Comparison of ENCODE assay signal across 1 cellular context in the genomic region with DNA sequence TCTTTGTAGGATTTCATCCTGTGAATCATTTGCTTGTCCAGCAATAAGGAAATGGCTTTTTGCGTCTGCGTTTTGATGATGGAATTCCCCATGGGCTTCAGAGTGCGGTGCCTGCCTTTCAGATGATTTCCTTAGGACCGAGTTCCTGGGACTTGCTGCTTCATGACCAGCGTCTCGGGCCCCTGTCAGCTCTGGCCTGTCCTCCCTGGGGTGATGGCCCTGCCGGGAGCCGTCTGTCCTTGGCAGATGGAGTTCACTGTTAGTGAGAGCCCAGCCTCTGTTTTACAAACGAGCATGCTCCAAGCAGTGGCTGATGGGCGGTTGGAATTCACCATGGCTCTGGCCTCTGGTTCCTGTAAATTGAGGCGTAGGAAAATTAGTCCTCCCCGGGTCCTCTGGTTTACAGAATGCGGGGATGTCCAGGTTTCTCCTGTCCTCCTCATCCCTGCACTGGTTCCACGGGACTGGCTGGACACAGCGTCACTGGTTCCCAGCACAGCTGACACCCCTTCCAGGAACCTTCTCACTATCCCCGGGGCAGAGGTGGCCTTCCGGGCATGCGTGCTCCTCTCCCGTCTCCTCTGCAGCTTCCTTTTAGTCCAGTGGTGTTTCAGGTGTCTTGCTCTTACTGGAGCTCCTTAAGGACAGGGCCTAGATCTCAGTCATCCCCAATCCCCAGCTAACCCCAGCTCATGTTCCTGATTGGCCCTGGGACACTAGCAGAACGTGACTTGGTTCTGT.
TF ChIP-seq lines count a peak whose summit lies in the region.

No MANE protein-coding gene starts in this region.

TF ChIP-seq in endothelial cell of umbilical vein, 7 proteins besides CTCF, POLR2A, EP300 and RAD21:
- TF ChIP-seq, protein P1, sequence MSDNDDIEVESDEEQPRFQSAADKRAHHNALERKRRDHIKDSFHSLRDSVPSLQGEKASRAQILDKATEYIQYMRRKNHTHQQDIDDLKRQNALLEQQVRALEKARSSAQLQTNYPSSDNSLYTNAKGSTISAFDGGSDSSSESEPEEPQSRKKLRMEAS (IDR thresholded peaks at IDR 0.05; ENCODE audit: insufficient read depth, insufficient read length) = no peak
- no peak for TF ChIP-seq GATA2 (IDR thresholded peaks at IDR 0.05; ENCODE audit: insufficient read depth, insufficient read length, low read depth, low read length)
